Comparison of ENCODE assay signal across 14 cellular contexts in the genomic region with DNA sequence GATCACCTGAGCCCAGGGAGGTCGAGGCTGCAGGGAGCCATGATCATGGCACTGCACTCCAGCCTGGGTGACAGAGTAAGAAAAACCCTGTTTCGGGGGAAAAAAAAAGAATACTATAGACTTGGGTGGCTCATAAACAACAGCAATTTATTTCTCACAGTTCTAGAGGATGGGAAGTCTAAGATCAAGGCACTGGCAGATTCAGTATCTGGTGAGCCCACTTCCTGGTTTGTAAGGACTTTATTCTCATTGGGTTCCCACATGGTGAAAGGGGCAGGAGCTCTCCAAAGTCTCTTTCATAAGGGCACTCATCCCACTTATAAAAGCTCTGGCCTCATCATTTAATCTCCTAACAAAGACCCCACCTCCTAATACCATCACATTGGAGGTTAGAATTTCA. TPM values are rescaled to one million over a fixed set of nuclear protein-coding genes. Genes with fewer than 3 reads are reported as not detected.
A peak's percentile ranks its signal among the peaks of the same experiment; 100 is the strongest.
DNase-seq lines count a peak whose midpoint lies in the region; ATAC-seq and TF ChIP-seq lines count a peak whose summit lies in the region.
"Had no signal": no experiment of that assay in that cellular context is flagged by ENCODE, and none has a peak within 500 bp of the region (broad histone marks: within the 10 kb centered on the region; RNA-seq: fewer than 3 reads in every experiment).

No MANE protein-coding gene starts in this region.

- no peak overlapping the region for H3K4me2 ChIP-seq in DND-41 (ENCODE audit: insufficient read depth, low read length)
- no peak overlapping the region for H3K4me2 ChIP-seq in mesendoderm (ENCODE audit: low read length)
- H3K4me2 ChIP-seq: PC-9 had no signal

- H2BK15ac ChIP-seq in mesendoderm (replicated peaks; ENCODE audit: low read depth): no peak overlapping the region

- H3K4me1 ChIP-seq in DND-41 (ENCODE audit: insufficient read depth, low read length): peaks cover 15% of the 10 kb centered on the region
- H3K4me1 ChIP-seq in SJCRH30: no peaks in the 10 kb centered on the region
- H3K4me1 ChIP-seq in mesendoderm (ENCODE audit: control insufficient read depth, low read depth, low read length): no peaks in the 10 kb centered on the region

- DNase-seq in activated naive CD4-positive, alpha-beta T cell treated with anti-CD3 and anti-CD28 coated beads, Interleukin-2, amount 50 U/mL, for 16 hours: no peak
- no peak for DNase-seq in DND-41
- no peak for DNase-seq in WTC11 (ENCODE audit: low spot score)
- no peak for DNase-seq in naive thymus-derived CD8-positive, alpha-beta T cell
- no peak for DNase-seq in SHP77 treated with DMSO at 0.1 percent for 48 hours (lab: John Stamatoyannopoulos, UW)
- DNase-seq in SJCRH30: no peak
- no peak for DNase-seq in mesendoderm
- DNase-seq: COR-L47, DMS153, NCI-H146, NCI-H2107, PC-9 had no signal

- no peak overlapping the region for H4K5ac ChIP-seq in mesendoderm (ENCODE audit: low read length)

- no peaks in the 10 kb centered on the region for H3K9me3 Mint-ChIP-seq in activated naive CD4-positive, alpha-beta T cell treated with anti-CD3 and anti-CD28 coated beads, Interleukin-2, amount 50 U/mL, for 24 hours
- 0 out of 2 replicates have a peak, but pooled peaks cover 3% of the 10 kb centered on the region for H3K9me3 Mint-ChIP-seq in WTC11
- H3K9me3 Mint-ChIP-seq in naive thymus-derived CD8-positive, alpha-beta T cell: peaks cover 0 to 4% (median 0%) of the 10 kb centered on the region in 9 donors

- no peaks in the 10 kb centered on the region for H3K79me1 ChIP-seq in mesendoderm (ENCODE audit: low read length)

- H3K23ac ChIP-seq in mesendoderm (ENCODE audit: low read length): no peak overlapping the region

- peak overlapping the region; percentile 23 for H3K27ac Mint-ChIP-seq in activated naive CD4-positive, alpha-beta T cell treated with anti-CD3 and anti-CD28 coated beads, Interleukin-2, amount 50 U/mL, for 24 hours
- H3K27ac Mint-ChIP-seq in WTC11: 0 out of 2 replicates have a peak overlapping the region, but pooled peaks have one; percentile 19
- H3K27ac Mint-ChIP-seq in naive thymus-derived CD8-positive, alpha-beta T cell: peak overlapping the region in 7 of 10 donors; percentile 24 to 80 (median 44)

- H2AFZ ChIP-seq in DND-41 (ENCODE audit: low read depth, low read length): no peak overlapping the region
- H2AFZ ChIP-seq: PC-9 had no signal

- H3K9ac ChIP-seq in DND-41 (ENCODE audit: low read depth, low read length) (no peak overlapping the region), mesendoderm (ENCODE audit: low read length) (no peak overlapping the region)

- H3K4ac ChIP-seq in mesendoderm (ENCODE audit: low read depth, low read length): no peak overlapping the region

- H3K27me3 ChIP-seq in DND-41 (ENCODE audit: insufficient read depth, low read length, poor library complexity) (no peaks in the 10 kb centered on the region), SJCRH30 (no peaks in the 10 kb centered on the region), mesendoderm (ENCODE audit: insufficient read depth, low read length, poor library complexity) (no peaks in the 10 kb centered on the region)

- H3K4me3 ChIP-seq in DND-41 (ENCODE audit: low read depth in 1 of 2, low read length in 2 of 2) (no peak overlapping the region), SJCRH30 (no peak overlapping the region), mesendoderm (ENCODE audit: low read length) (no peak overlapping the region)
- H3K4me3 ChIP-seq: PC-9 had no signal

- H4K8ac ChIP-seq in mesendoderm (ENCODE audit: low read depth, low read length): no peak overlapping the region

- H2BK5ac ChIP-seq in mesendoderm (ENCODE audit: low read length): no peak overlapping the region

- no peaks in the 10 kb centered on the region for H3K27me3 Mint-ChIP-seq in activated naive CD4-positive, alpha-beta T cell treated with anti-CD3 and anti-CD28 coated beads, Interleukin-2, amount 50 U/mL, for 24 hours
- H3K27me3 Mint-ChIP-seq in WTC11 (ENCODE audit: low read depth): no peaks in the 10 kb centered on the region
- H3K27me3 Mint-ChIP-seq in naive thymus-derived CD8-positive, alpha-beta T cell: no peaks in the 10 kb centered on the region

- H3K4me3 Mint-ChIP-seq in activated naive CD4-positive, alpha-beta T cell treated with anti-CD3 and anti-CD28 coated beads, Interleukin-2, amount 50 U/mL, for 24 hours: no peak overlapping the region
- no peak overlapping the region for H3K4me3 Mint-ChIP-seq in WTC11
- peak overlapping the region in 1 of 10 donors; percentile 23 for H3K4me3 Mint-ChIP-seq in naive thymus-derived CD8-positive, alpha-beta T cell

- POLR2A ChIA-PET in WTC11 (lab: Charles Lee): no interaction called here
- POLR2A ChIA-PET in naive thymus-derived CD8-positive, alpha-beta T cell (lab: Charles Lee): no interaction called here

- no peak overlapping the region for H2BK120ac ChIP-seq in mesendoderm (ENCODE audit: low read depth, low read length)

- no peak overlapping the region for H3K18ac ChIP-seq in mesendoderm (ENCODE audit: low read length)

- ATAC-seq in DND-41 (ENCODE audit: insufficient read depth, low read depth) (peak; percentile 61; the same call in 2 of the 3 replicates), WTC11 (no peak)
- ATAC-seq in naive thymus-derived CD8-positive, alpha-beta T cell: peak in 1 of 2 donors; percentile 33
- ATAC-seq: Right ventricle myocardium inferior had no signal

- H3K4me1 Mint-ChIP-seq in activated naive CD4-positive, alpha-beta T cell treated with anti-CD3 and anti-CD28 coated beads, Interleukin-2, amount 50 U/mL, for 24 hours: peaks cover 34% of the 10 kb centered on the region
- H3K4me1 Mint-ChIP-seq in WTC11: peaks cover 12% of the 10 kb centered on the region
- peaks cover 9 to 37% (median 28%) of the 10 kb centered on the region in 4 donors for H3K4me1 Mint-ChIP-seq in naive thymus-derived CD8-positive, alpha-beta T cell

- H3K27ac ChIP-seq in DND-41 (ENCODE audit: low read length) (no peak overlapping the region), SJCRH30 (no peak overlapping the region), mesendoderm (ENCODE audit: low read depth, low read length) (no peak overlapping the region)
- H3K27ac ChIP-seq: PC-9 had no signal

- TF ChIP-seq CTCF in DND-41 (IDR thresholded peaks at IDR 0.05; ENCODE audit: borderline replicate concordance, extremely low read depth, low read length, poor library complexity, severe bottlenecking): no peak
- no peak for TF ChIP-seq CTCF in WTC11 (IDR thresholded peaks at IDR 0.05)

- no peak overlapping the region for H2AK5ac ChIP-seq in mesendoderm (ENCODE audit: low read length)

- no peaks in the 10 kb centered on the region for H3K9me3 ChIP-seq in DND-41 (ENCODE audit: insufficient read depth, low read length, severe bottlenecking)
- no peaks in the 10 kb centered on the region for H3K9me3 ChIP-seq in SJCRH30 (replicated peaks)

- H3K36me3 Mint-ChIP-seq in activated naive CD4-positive, alpha-beta T cell treated with anti-CD3 and anti-CD28 coated beads, Interleukin-2, amount 50 U/mL, for 24 hours: peaks cover 24% of the 10 kb centered on the region
- peaks cover 35% of the 10 kb centered on the region for H3K36me3 Mint-ChIP-seq in WTC11
- peaks cover 7 to 50% (median 33%) of the 10 kb centered on the region in 3 donors for H3K36me3 Mint-ChIP-seq in naive thymus-derived CD8-positive, alpha-beta T cell

- no CpG with 5 or more reads among the region's 2 CpGs for WGBS in mesendoderm (ENCODE audit: extremely low coverage, insufficient coverage, low lambda C conversion rate)

- peaks cover 8% of the 10 kb centered on the region; the same call in 1 of the 2 replicates for H4K20me1 ChIP-seq in DND-41 (ENCODE audit: insufficient read depth, low read length)

- no peak overlapping the region for H3K56ac ChIP-seq in mesendoderm (ENCODE audit: low read length)

- CTCF ChIA-PET in WTC11 (lab: Charles Lee): no interaction called here

- H3K36me3 ChIP-seq in DND-41 (ENCODE audit: insufficient read depth, low read length) (peaks cover 43% of the 10 kb centered on the region), SJCRH30 (peaks cover 33% of the 10 kb centered on the region), mesendoderm (ENCODE audit: control insufficient read depth, insufficient read depth, low read length) (no peaks in the 10 kb centered on the region)

- H3K79me2 ChIP-seq in DND-41 (ENCODE audit: insufficient read depth, low read length) (peaks cover 26% of the 10 kb centered on the region), mesendoderm (ENCODE audit: control insufficient read depth, insufficient read depth, low read length) (no peaks in the 10 kb centered on the region)

RNA-seq across cellular contexts. Expression of gene HINT1, which starts 8.7 kb away (rescaled TPM):
- 197 to 200 TPM (median 198 TPM) in 3 replicates for total RNA-seq in WTC11 (2021)
- total RNA-seq in naive thymus-derived CD8-positive, alpha-beta T cell: 100 to 1,000 TPM; 252 to 272 TPM
- polyA plus RNA-seq in naive thymus-derived CD8-positive, alpha-beta T cell: 100 to 1,000 TPM; 366 to 428 (median 408) TPM
- 348 and 350 TPM in 2 replicates for total RNA-seq in SJCRH30 (2014; rRNA removed; shearing (Covaris generic))
- polyA plus RNA-seq in mesendoderm (2013, experiment 1 of 2): 292 TPM
- polyA plus RNA-seq in mesendoderm (2013, experiment 2 of 2): 284 TPM

RNA-seq across cellular contexts. Expression of gene LYRM7, which starts 14.4 kb away (rescaled TPM):
- total RNA-seq in WTC11 (2021): 11.1 to 13.0 TPM (median 11.2 TPM) in 3 replicates
- 10 to 100 TPM; 16.5 to 17.7 TPM for total RNA-seq in naive thymus-derived CD8-positive, alpha-beta T cell
- 10 to 100 TPM in 1 of 3 donors, 1 to 10 TPM in 2; 9.3 to 13.6 (median 9.8) TPM for polyA plus RNA-seq in naive thymus-derived CD8-positive, alpha-beta T cell
- 21.1 and 21.8 TPM in 2 replicates for total RNA-seq in SJCRH30 (2014; rRNA removed; shearing (Covaris generic))
- polyA plus RNA-seq in mesendoderm (2013, experiment 1 of 2): 4.8 TPM
- 5.1 TPM for polyA plus RNA-seq in mesendoderm (2013, experiment 2 of 2)
